In genomic region chr19:11044436-11044835, GRCh38 we compare ENCODE assay signal across 20 cellular contexts.
"Had no signal": no experiment of that assay in that cellular context is flagged by ENCODE, and none has a peak within 500 bp of the region (broad histone marks: within the 10 kb centered on the region; RNA-seq: fewer than 3 reads in every experiment).

No MANE protein-coding gene starts in this region.

- H3K9me3 Mint-ChIP-seq: memory B cell, naive B cell, neural progenitor cell had no signal

- H3K4me2 ChIP-seq: neural progenitor cell had no signal

- ATAC-seq: gastrocnemius medialis, heart right ventricle, mucosa of descending colon had no signal

- H3K27ac ChIP-seq: dorsolateral prefrontal cortex, epithelial cell of prostate, gastrocnemius medialis, heart right ventricle, neural progenitor cell, parathyroid adenoma, stomach, WERI-Rb-1 had no signal

- H3K4me1 ChIP-seq: gastrocnemius medialis, neural progenitor cell, parathyroid adenoma had no signal

- H3K79me2 ChIP-seq: parathyroid adenoma had no signal

- H3K27me3 ChIP-seq: dorsolateral prefrontal cortex, gastrocnemius medialis, heart right ventricle, neural progenitor cell, stomach had no signal

- H3K27ac Mint-ChIP-seq: activated naive CD8-positive, alpha-beta T cell; memory B cell had no signal

- H3K4me3 ChIP-seq: dorsolateral prefrontal cortex, gastrocnemius medialis, heart right ventricle, mucosa of descending colon, neural progenitor cell, stomach had no signal

- DNase-seq: activated CD4-positive, alpha-beta T cell treated with anti-CD3 and anti-CD28 coated beads for 1 hour; activated CD4-positive, alpha-beta T cell treated with anti-CD3 and anti-CD28 coated beads, Interleukin-2, amount 50 U/mL, for 4 hours; activated gamma-delta T cell; amygdala; caudate nucleus; dorsolateral prefrontal cortex; gastrocnemius medialis; heart right ventricle; mucosa of descending colon; naive B cell; stimulated activated CD4-positive, alpha-beta T cell treated with anti-CD3 and anti-CD28 coated beads, Interleukin-2, amount 100 ng/mL, for 24 hours; stomach; SW 1271; trophoblast cell; WERI-Rb-1 had no signal

- H3K4me1 Mint-ChIP-seq: neural progenitor cell had no signal

- H3K4me3 Mint-ChIP-seq: activated naive CD8-positive, alpha-beta T cell; memory B cell; neural progenitor cell had no signal

- H3K27me3 Mint-ChIP-seq: activated naive CD8-positive, alpha-beta T cell had no signal

- H3K9me3 ChIP-seq: gastrocnemius medialis, heart right ventricle, mucosa of descending colon, stomach had no signal
